ENCODE assay signal across 8 cellular contexts in the genomic region with DNA sequence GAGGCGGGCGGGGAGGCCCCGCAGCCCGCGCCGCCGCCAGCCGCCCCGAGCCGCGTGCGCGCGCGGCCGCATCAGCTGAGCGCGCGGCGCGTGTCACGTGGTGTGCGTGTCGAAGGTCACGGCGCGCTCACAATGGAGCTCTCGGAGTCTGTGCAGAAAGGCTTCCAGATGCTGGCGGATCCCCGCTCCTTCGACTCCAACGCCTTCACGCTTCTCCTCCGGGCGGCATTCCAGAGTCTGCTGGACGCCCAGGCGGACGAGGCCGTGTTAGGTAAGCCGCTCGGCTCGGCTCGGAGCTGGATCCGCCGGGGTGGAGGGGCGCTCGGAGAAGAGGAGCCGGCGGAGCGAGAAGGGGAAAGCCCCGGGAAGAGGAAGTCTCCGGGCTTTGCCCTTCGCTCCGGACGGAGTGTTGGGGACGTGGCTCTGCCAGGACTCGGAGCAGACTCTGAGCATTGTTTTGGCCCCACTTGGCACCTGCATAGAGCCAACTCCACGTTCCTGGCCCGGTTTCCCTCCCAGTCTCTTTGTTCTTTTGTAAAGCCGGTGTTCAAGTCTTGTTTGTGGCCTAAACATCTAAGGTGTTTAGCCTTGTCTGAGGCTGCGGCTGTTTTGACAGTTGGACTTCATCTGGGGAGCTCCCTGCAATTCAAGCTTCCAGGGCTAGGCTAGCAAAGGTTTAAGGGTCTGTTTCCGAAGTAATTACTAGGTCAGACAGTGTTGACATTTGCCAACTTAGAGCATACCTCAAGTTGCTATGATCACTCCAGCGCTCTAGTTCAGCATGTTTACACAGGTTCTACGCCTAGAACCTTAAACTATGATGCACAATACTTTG. TPM values are rescaled to one million over a fixed set of nuclear protein-coding genes. Genes with fewer than 3 reads are reported as not detected.
DNase-seq lines count a peak whose midpoint lies in the region; ATAC-seq and TF ChIP-seq lines count a peak whose summit lies in the region.

A gene (plus strand): TSS at position 103 of the 835 bp plus-strand sequence. CDS start 30 bp downstream, at position 133.

- DNase-seq in GM10266 (ENCODE audit: extremely low spot score): peak; percentile 87
- DNase-seq in H9: peak; percentile 77
- DNase-seq in MG63: peak; percentile 82
- DNase-seq in SW480 (ENCODE audit: low spot score): peak; percentile 70
- peak; percentile 84 for DNase-seq in amniotic epithelial cell (ENCODE audit: low read depth)
- DNase-seq in heart left ventricle: peak; percentile 90 to 94 (median 91)
- DNase-seq in pons (ENCODE audit: low spot score): peak; percentile 88
- peak; percentile 93 to 95 for DNase-seq in aorta

- H2AK5ac ChIP-seq in H9 (ENCODE audit: insufficient read length, low read length): no peak within 1 kb of the TSS

- H2BK12ac ChIP-seq in H9 (ENCODE audit: insufficient read length, low read depth, low read length): no peak within 1 kb of the TSS

- TF ChIP-seq POLR2A in heart left ventricle (IDR thresholded peaks at IDR 0.05): peak in 1 of 2 donors; percentile 81

- no peaks in the 10 kb centered on the region for H3K4me1 ChIP-seq in H9 (ENCODE audit: insufficient read depth, low read length)
- peaks cover 0 to 42% (median 28%) of the 10 kb centered on the region in 12 donors for H3K4me1 ChIP-seq in heart left ventricle
- H3K4me1 ChIP-seq in aorta (ENCODE audit: control insufficient read depth in 1 of 2, insufficient read depth in 2 of 2, low read length in 2 of 2): no peaks in the 10 kb centered on the region

- H3K14ac ChIP-seq in H9 (ENCODE audit: insufficient read depth, low read length): 0 out of 2 replicates have a peak within 1 kb of the TSS, but pooled peaks have one; percentile 54

- no peak within 1 kb of the TSS for H4K8ac ChIP-seq in H9 (replicated peaks; ENCODE audit: insufficient read length, low read depth, low read length)

- H3K27ac ChIP-seq in H9 (ENCODE audit: insufficient read length, low read depth, low read length) (no peak within 1 kb of the TSS), heart left ventricle (peak within 1 kb of the TSS; percentile 71 to 98 (median 95)), aorta (ENCODE audit: low read depth in 1 of 2, low read length in 2 of 2) (peak within 1 kb of the TSS in 1 of 2 donors; percentile 60)

- H4K5ac ChIP-seq in H9 (ENCODE audit: insufficient read length, low read depth, low read length): no peak within 1 kb of the TSS

- peak within 1 kb of the TSS; percentile 92 for H3K4me3 ChIP-seq in MG63
- H3K4me3 ChIP-seq in heart left ventricle: peak within 1 kb of the TSS; percentile 66 to 85 (median 79)
- H3K4me3 ChIP-seq in aorta (ENCODE audit: low read length in 2 of 2): peak within 1 kb of the TSS; percentile 68 to 73

- no peak within 1 kb of the TSS for H3K56ac ChIP-seq in H9 (ENCODE audit: insufficient read length, low read depth, low read length)

- peaks cover 6% of the 10 kb centered on the region for H3K23me2 ChIP-seq in H9 (ENCODE audit: insufficient read length, low read depth, low read length, poor library complexity, severe bottlenecking)

- ATAC-seq in heart left ventricle (peak; percentile 89 to 93 (median 91)), aorta (ENCODE audit: low FRiP score) (peak; percentile 96)

- no peak within 1 kb of the TSS for H4K91ac ChIP-seq in H9 (ENCODE audit: insufficient read length, low read depth, low read length)

- peak within 1 kb of the TSS; percentile 73 to 85 for H3K4me3 Mint-ChIP-seq in H9

- no peak within 1 kb of the TSS for H3K23ac ChIP-seq in H9 (ENCODE audit: insufficient read length, low read depth, low read length)

- peaks cover 0 to 2% (median 0%) of the 10 kb centered on the region in 3 experiments; a peak in 1 of 7 replicates for H3K36me3 Mint-ChIP-seq in H9 (ENCODE audit: insufficient read depth in 1 of 3, low read depth in 3 of 3)

- peaks cover 83% of the 10 kb centered on the region for H3K27me3 Mint-ChIP-seq in H9 (ENCODE audit: low read depth)

- H3K4ac ChIP-seq in H9 (ENCODE audit: low read depth, low read length): no peak within 1 kb of the TSS

- no peak within 1 kb of the TSS for H2BK20ac ChIP-seq in H9 (ENCODE audit: low read depth, low read length, poor library complexity, severe bottlenecking)

- H3T11ph ChIP-seq in H9 (ENCODE audit: low read length): no peak within 1 kb of the TSS

- H3K9me3 Mint-ChIP-seq in H9: peaks cover 0 to 3% of the 10 kb centered on the region in 2 experiments; a peak in 3 of 5 replicates

- H3K4me2 ChIP-seq in H9 (ENCODE audit: insufficient read depth, insufficient read length, low read length): peak within 1 kb of the TSS; percentile 53

- no peak within 1 kb of the TSS for H2AFZ ChIP-seq in H9 (ENCODE audit: low read length)

- no peaks in the 10 kb centered on the region for H3K79me1 ChIP-seq in H9 (ENCODE audit: insufficient read depth, low read depth, low read length, poor library complexity, severe bottlenecking)

- no peaks in the 10 kb centered on the region for H3K9me3 ChIP-seq in H9 (ENCODE audit: control insufficient read depth, low read depth, low read length)
- no peaks in the 10 kb centered on the region for H3K9me3 ChIP-seq in MG63
- no peaks in the 10 kb centered on the region for H3K9me3 ChIP-seq in heart left ventricle
- no peaks in the 10 kb centered on the region for H3K9me3 ChIP-seq in aorta (ENCODE audit: control insufficient read depth, low read length)

- no peak within 1 kb of the TSS for H2BK15ac ChIP-seq in H9 (ENCODE audit: low read depth, low read length)

- H2BK5ac ChIP-seq in H9 (ENCODE audit: insufficient read length, low read length): no peak within 1 kb of the TSS

- H3K27me3 ChIP-seq in H9 (ENCODE audit: insufficient read depth, low read length): peaks cover 33% of the 10 kb centered on the region; the same call in 1 of the 2 replicates
- no peaks in the 10 kb centered on the region for H3K27me3 ChIP-seq in MG63
- H3K27me3 ChIP-seq in heart left ventricle: no peaks in the 10 kb centered on the region
- no peaks in the 10 kb centered on the region for H3K27me3 ChIP-seq in aorta (ENCODE audit: control insufficient read depth in 1 of 2, insufficient read depth in 2 of 2, low read length in 1 of 2)

- no CpG with 5 or more reads among the region's 64 CpGs for WGBS in H9 (ENCODE audit: extremely low coverage, insufficient read length, low lambda C conversion rate)
- WGBS in heart left ventricle, 4 donors: 0% methylated on average over 46 to 64 of the region's 64 CpGs
- 1% methylated on average over 42 to 64 of the region's 64 CpGs for WGBS in aorta, 2 donors

- H3K4me1 Mint-ChIP-seq in H9: peaks cover 18 to 36% of the 10 kb centered on the region in 2 experiments

- TF ChIP-seq CTCF in GM10266 (IDR thresholded peaks at IDR 0.05; ENCODE audit: control insufficient read depth, insufficient read depth, low read depth, missing control alignments) (no peak), H9 (conservative IDR thresholded peaks at IDR 0.05) (no peak), heart left ventricle (IDR thresholded peaks at IDR 0.05) (no peak)

- no peaks in the 10 kb centered on the region for H3K79me2 ChIP-seq in H9 (ENCODE audit: insufficient read depth, low read length)

- intact Hi-C loops in heart left ventricle (cut with DNase I): loop anchor here (1.0 to 10.0 kb wide), 14 partner anchors 59 to 819 kb away; a partner anchor contains a TSS
- intact Hi-C loops in aorta (cut with DNase I): loop anchor here (2.0 to 5.0 kb wide), 3 partner anchors 64 to 314 kb away; a partner anchor contains a TSS

- no peak within 1 kb of the TSS for H2BK120ac ChIP-seq in H9 (ENCODE audit: low read depth, low read length, poor library complexity, severe bottlenecking)

- no peaks in the 10 kb centered on the region for H4K20me1 ChIP-seq in H9 (ENCODE audit: control insufficient read depth, insufficient read depth, insufficient read length)

- no peak within 1 kb of the TSS for H3K18ac ChIP-seq in H9 (ENCODE audit: insufficient read length, low read depth, low read length)

- no peak within 1 kb of the TSS; a peak in 1 of 7 replicates for H3K27ac Mint-ChIP-seq in H9

- H3K36me3 ChIP-seq in MG63 (peaks cover 4% of the 10 kb centered on the region; the same call in 1 of the 2 replicates), heart left ventricle (no peaks in the 10 kb centered on the region), aorta (ENCODE audit: control insufficient read depth in 1 of 2, insufficient read depth in 2 of 2, low read length in 1 of 2) (no peaks in the 10 kb centered on the region)

- H3K9ac ChIP-seq in H9 (ENCODE audit: extremely low read depth, insufficient read length, low read length): no peak within 1 kb of the TSS

RNA-seq across cellular contexts. Expression of the gene that starts here (rescaled TPM):
- 2.4 and 5.1 TPM in 2 replicates for total RNA-seq in H9 (2021)
- 43.5 and 75.4 TPM in 2 replicates for total RNA-seq in MG63 (2014; rRNA removed; shearing (Covaris generic); ENCODE audit: low replicate concordance)
- total RNA-seq in heart left ventricle: 10 to 100 TPM; 44.4 to 88.3 (median 74.1) TPM
- polyA plus RNA-seq in heart left ventricle: 10 to 100 TPM; 64.4 to 88.5 TPM
- 10 to 100 TPM; 38.9 to 43.7 TPM for total RNA-seq in aorta
- 10 to 100 TPM; 60.5 to 75.8 TPM for polyA plus RNA-seq in aorta
